18 cellular contexts compared by ENCODE assay signal in genomic region chr5:173653822-173654523, GRCh38. TPM values are rescaled to one million over a fixed set of nuclear protein-coding genes. Genes with fewer than 3 reads are reported as not detected.
DNase-seq lines count a peak whose midpoint lies in the region; ATAC-seq, FAIRE-seq and TF ChIP-seq lines count a peak whose summit lies in the region.
"Had no signal": no experiment of that assay in that cellular context is flagged by ENCODE, and none has a peak within 500 bp of the region (broad histone marks: within the 10 kb centered on the region; RNA-seq: fewer than 3 reads in every experiment).

No MANE protein-coding gene starts in this region.

- DNase-seq in activated effector memory CD4-positive, alpha-beta T cell treated with anti-CD3 and anti-CD28 coated beads, Interleukin-2, amount 50 U/mL, for 16 hours: peak; percentile 14
- no peak for DNase-seq in activated effector memory CD4-positive, alpha-beta T cell treated with Interleukin-2 at 50 U/mL for 16 hours
- DNase-seq in M059J (ENCODE audit: low read depth) (peak; percentile 20), H1 (ENCODE audit: low read depth in 1 of 2, low spot score in 2 of 2) (no peak), kidney (no peak)
- DNase-seq: CD4-positive, CD25-positive, alpha-beta regulatory T cell; COR-L47; DMS79; Karpas-422; NCI-H1092; NCI-H146; NCI-H2081; NCI-H774; Peyer's patch had no signal

- H3K79me1 ChIP-seq in H1 (ENCODE audit: low read depth, low read length): no peaks in the 10 kb centered on the region

- no peak for TF ChIP-seq EP300 in H1 (IDR thresholded peaks at IDR 0.05; ENCODE audit: borderline replicate concordance in 1 of 2, low read depth in 2 of 2, low read length in 2 of 2)

- 0 out of 7 replicates have a peak, but pooled peaks cover 0 to 2% (median 0%) of the 10 kb centered on the region in 4 experiments for H3K27me3 ChIP-seq in H1 (replicated peaks in 1 of 4; ENCODE audit: control insufficient read depth in 3 of 4, extremely low read depth in 1 of 4, insufficient read depth in 3 of 4, low read length in 3 of 4)
- H3K27me3 ChIP-seq: Peyer's patch, SJSA1 had no signal

- H2BK120ac ChIP-seq in H1 (replicated peaks; ENCODE audit: low read depth, low read length): peak overlapping the region; percentile 29

- 84% methylated on average over 10 of the region's 10 CpGs; no CpG with 5 or more reads in 1 of the 2 experiments for WGBS in H1 (ENCODE audit: extremely low coverage in 1 of 2, insufficient coverage in 1 of 2, insufficient read length in 1 of 2, insufficient replicate concordance in 2 of 2, low coverage in 1 of 2, low lambda C conversion rate in 2 of 2, missing lambda C conversion rate in 1 of 2), 2 experiments

- no peak overlapping the region for H4K91ac ChIP-seq in H1 (replicated peaks; ENCODE audit: insufficient read length, low read length)

- H4K5ac ChIP-seq in H1 (ENCODE audit: insufficient read length, low read depth, low read length): no peak overlapping the region

- H2BK5ac ChIP-seq in H1 (ENCODE audit: low read depth, low read length): 0 out of 2 replicates have a peak overlapping the region, but pooled peaks have one; percentile 18

- H3K27ac ChIP-seq in H1 (ENCODE audit: low read depth, low read length): no peak overlapping the region
- H3K27ac ChIP-seq in kidney (ENCODE audit: low read depth in 2 of 2, low read length in 2 of 2): no peak overlapping the region
- H3K27ac ChIP-seq: Peyer's patch, SJSA1 had no signal

- TF ChIP-seq RAD21 in H1 (IDR thresholded peaks at IDR 0.05 in 1 of 2, conservative IDR thresholded peaks at IDR 0.05 in 1 of 2; ENCODE audit: low read depth in 2 of 2, low read length in 2 of 2): no peak

- no peaks in the 10 kb centered on the region for H3K79me2 ChIP-seq in H1 (ENCODE audit: control insufficient read depth in 1 of 2, insufficient read depth in 2 of 2, low read length in 2 of 2)

- H3K23ac ChIP-seq in H1 (ENCODE audit: insufficient read length): no peak overlapping the region

- no peak for TF ChIP-seq POLR2A in H1 (IDR thresholded peaks at IDR 0.05; ENCODE audit: control extremely low read depth in 1 of 2, low read depth in 2 of 2, low read length in 2 of 2)

- H2BK12ac ChIP-seq in H1 (ENCODE audit: low read depth, low read length): peak overlapping the region; percentile 80; the same call in 1 of the 2 replicates

- no peak overlapping the region for H2AFZ ChIP-seq in H1 (ENCODE audit: low read length)

- H3K4me2 ChIP-seq in H1 (ENCODE audit: insufficient read depth in 1 of 2, low read depth in 2 of 2, low read length in 2 of 2): no peak overlapping the region

- no peak overlapping the region for H2AK5ac ChIP-seq in H1 (ENCODE audit: low read depth, low read length)

- TF ChIP-seq CTCF in H1 (IDR thresholded peaks at IDR 0.05; ENCODE audit: control extremely low read depth in 1 of 3, insufficient read depth in 1 of 3, low read depth in 1 of 3, low read length in 3 of 3) (no peak), kidney (IDR thresholded peaks at IDR 0.05; ENCODE audit: borderline replicate concordance, extremely low read depth, insufficient read depth) (no peak)

- H2BK20ac ChIP-seq in H1 (ENCODE audit: low read length): peak overlapping the region; percentile 80; the same call in 1 of the 2 replicates

- H3K4ac ChIP-seq in H1 (replicated peaks; ENCODE audit: insufficient read length, low read depth, low read length): no peak overlapping the region

- no peak overlapping the region for H3K14ac ChIP-seq in H1 (ENCODE audit: insufficient read length)

- no peak overlapping the region for H4K8ac ChIP-seq in H1 (ENCODE audit: extremely low read depth, insufficient read depth, low read length)

- H3K4me3 ChIP-seq in H1 (ENCODE audit: extremely low read depth in 1 of 4, insufficient read depth in 2 of 4, low read depth in 3 of 4, low read length in 4 of 4): no peak overlapping the region
- H3K4me3 ChIP-seq in kidney (ENCODE audit: low read length in 2 of 2): no peak overlapping the region
- H3K4me3 ChIP-seq: HAP-1, Peyer's patch, SJSA1 had no signal

- POLR2A ChIA-PET in H1 (lab: Charles Lee; ENCODE audit: partially characterized antibody): interaction anchor here (1.5 kb wide), 1 partner anchor 16 kb away, joined by 4 read pairs; no protein-coding TSS in a partner anchor

- no peak overlapping the region for H3K56ac ChIP-seq in H1 (replicated peaks; ENCODE audit: insufficient read length, low read depth, low read length)

- no peaks in the 10 kb centered on the region for H3K23me2 ChIP-seq in H1 (ENCODE audit: low read depth, low read length)

- no peaks in the 10 kb centered on the region for H4K20me1 ChIP-seq in H1 (replicated peaks in 1 of 2; ENCODE audit: control insufficient read depth in 1 of 2, insufficient read depth in 2 of 2, low read length in 2 of 2)

- intact Hi-C loops in kidney (cut with DNase I): no loop called here

- peaks cover 12 to 17% of the 10 kb centered on the region in 2 experiments for H3K9me3 ChIP-seq in H1 (ENCODE audit: insufficient read depth in 2 of 2, low read depth in 1 of 2, low read length in 1 of 2)
- peaks cover 0 to 8% of the 10 kb centered on the region in 2 donors for H3K9me3 ChIP-seq in kidney (ENCODE audit: control insufficient read depth in 1 of 2, low read length in 2 of 2)
- H3K9me3 ChIP-seq: HAP-1, Peyer's patch, SJSA1 had no signal

- H3K18ac ChIP-seq in H1 (ENCODE audit: extremely low read depth, low read length): no peak overlapping the region

- no peak overlapping the region for H2BK15ac ChIP-seq in H1 (ENCODE audit: low read length)

- CTCF ChIA-PET in H1 (lab: Charles Lee; ENCODE audit: partially characterized antibody): interaction anchor here (0.8 to 1.6 kb wide), 4 partner anchors 20 to 331 kb away, joined by 3 to 4 read pairs (median 4); no protein-coding TSS in a partner anchor

- H3K4me1 ChIP-seq in H1 (replicated peaks in 1 of 4; ENCODE audit: control insufficient read depth in 3 of 4, insufficient read depth in 4 of 4, low read length in 3 of 4) (peaks cover 0 to 2% (median 0%) of the 10 kb centered on the region in 4 experiments; a peak in 1 of 7 replicates), kidney (ENCODE audit: control insufficient read depth in 1 of 2, insufficient read depth in 1 of 2, low read depth in 1 of 2, low read length in 2 of 2) (no peaks in the 10 kb centered on the region)
- H3K4me1 ChIP-seq: HAP-1, Peyer's patch, SJSA1 had no signal

- H3K36me3 ChIP-seq in H1 (ENCODE audit: control insufficient read depth in 2 of 4, insufficient read depth in 4 of 4, low read length in 3 of 4): no peaks in the 10 kb centered on the region
- H3K36me3 ChIP-seq in kidney (ENCODE audit: control insufficient read depth in 1 of 2, insufficient read depth in 2 of 2, low read length in 2 of 2): no peaks in the 10 kb centered on the region
- H3K36me3 ChIP-seq: HAP-1, Peyer's patch, SJSA1 had no signal

- FAIRE-seq in H1 (lab: Jason Lieb, UNC) (no peak), kidney (lab: Jason Lieb, UNC) (no peak)

- ATAC-seq in GM18867 (IDR thresholded peaks at IDR 0.05; ENCODE audit: unreplicated experiment) (no peak), HG02885 (IDR thresholded peaks at IDR 0.05; ENCODE audit: poor library complexity, unreplicated experiment) (no peak)

- H3K9ac ChIP-seq in H1 (replicated peaks in 1 of 4; ENCODE audit: extremely low read depth in 1 of 4, low read depth in 3 of 4, low read length in 3 of 4): no peak overlapping the region
- no peak overlapping the region for H3K9ac ChIP-seq in kidney (ENCODE audit: low read length in 2 of 2)

TF ChIP-seq in H1, 55 proteins besides CTCF, POLR2A, EP300 and RAD21 (continues in another document):
- TF ChIP-seq ASH2L (IDR thresholded peaks at IDR 0.05; ENCODE audit: low read length): no peak
- no peak for TF ChIP-seq SIRT6 (IDR thresholded peaks at IDR 0.05; ENCODE audit: low read length)
- no peak for TF ChIP-seq EGR1 (IDR thresholded peaks at IDR 0.05; ENCODE audit: borderline replicate concordance, low read depth, low read length)
- TF ChIP-seq KDM5A (IDR thresholded peaks at IDR 0.05; ENCODE audit: low read length): no peak
- no peak for TF ChIP-seq USF2 (IDR thresholded peaks at IDR 0.05; ENCODE audit: low read length)

RNA-seq across cellular contexts. Expression of gene BOD1, which starts 37.5 kb away (rescaled TPM):
- 62.8 and 94.7 TPM in 2 replicates for total RNA-seq in M059J (2014; rRNA removed; shearing (Covaris generic))
- total RNA-seq in H1 (2021; fragmentation: NEBNext Ultra II Directional; extraction: Animal tissue kit (Norgen Biotek cat#: 25700)): 143 and 149 TPM in 2 replicates
- 83.1 and 107 TPM in 2 replicates for polyA plus RNA-seq in H1 (2011; rRNA removed)
- 127 TPM for polyA plus RNA-seq in H1 (2011; cell fraction: cytosol; rRNA removed)
- polyA plus RNA-seq in H1 (2011; cell fraction: nucleus; rRNA removed): 58.0 TPM
- 133 to 170 TPM (median 136 TPM) in 4 replicates for polyA plus RNA-seq in H1 (2012, experiment 1 of 2)
- 111 TPM for polyA plus RNA-seq in H1 (2012, experiment 2 of 2)
- polyA plus RNA-seq in H1 (2013, experiment 1 of 2): 117 TPM
- 117 TPM for polyA plus RNA-seq in H1 (2013, experiment 2 of 2)
- polyA minus RNA-seq in H1 (2011; rRNA and poly(A)+ RNA removed): 114 and 131 TPM in 2 replicates
- 68.5 TPM for polyA minus RNA-seq in H1 (2011; cell fraction: cytosol; rRNA and poly(A)+ RNA removed)
- polyA minus RNA-seq in H1 (2011; cell fraction: nucleus; rRNA and poly(A)+ RNA removed): 60.4 TPM
- 32.5 TPM for total RNA-seq in kidney
- polyA plus RNA-seq in kidney (ENCODE audit: insufficient read depth, low read depth, low replicate concordance): 43.6 TPM

Comparison
In these comparisons a context has a peak if more than half of its experiments do, and no peak if none do; other contexts are left out.
1. DNase-seq: peak in activated effector memory CD4-positive, alpha-beta T cell treated with anti-CD3 and anti-CD28 coated beads, Interleukin-2, amount 50 U/mL, for 16 hours (single experiment) and M059J (single experiment); none in activated effector memory CD4-positive, alpha-beta T cell treated with Interleukin-2 at 50 U/mL for 16 hours (single experiment), H1 (0 of 2) and kidney (single experiment).